Comparison of ENCODE assay signal across 15 cellular contexts in the genomic region with DNA sequence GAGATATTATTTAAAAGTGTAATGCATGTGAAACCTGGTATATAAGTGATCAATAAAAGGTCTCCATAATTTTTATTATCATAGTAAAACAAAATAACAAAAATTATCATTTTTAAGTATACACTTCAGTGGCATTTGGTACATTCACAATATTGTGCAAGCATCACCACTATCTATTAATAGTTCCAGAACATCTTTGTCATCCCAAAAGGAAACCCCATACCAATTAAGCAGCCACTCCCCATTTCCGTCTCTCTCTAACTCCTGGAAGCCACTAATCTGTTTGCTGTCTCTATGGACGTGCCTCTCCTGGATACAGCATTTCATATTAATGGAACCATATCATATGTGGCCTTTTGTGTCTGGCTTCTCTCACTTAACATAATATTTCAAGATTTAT. TPM values are rescaled to one million over a fixed set of nuclear protein-coding genes. Genes with fewer than 3 reads are reported as not detected.
DNase-seq lines count a peak whose midpoint lies in the region; ATAC-seq and TF ChIP-seq lines count a peak whose summit lies in the region.
"Had no signal": no experiment of that assay in that cellular context is flagged by ENCODE, and none has a peak within 500 bp of the region (broad histone marks: within the 10 kb centered on the region; RNA-seq: fewer than 3 reads in every experiment).

No MANE protein-coding gene starts in this region.

- BruUV-seq in IMR-90 (replicated peaks; lab: Mats Ljungman, UMichigan) = no TSS peak

- DNase-seq in IMR-90 (no peak), SKM-1 (lab: John Stamatoyannopoulos, UW; ENCODE audit: unreplicated experiment) (peak; percentile 67), foreskin keratinocyte (peak; percentile 28 to 61), thyroid gland (no peak), neuronal stem cell (ENCODE audit: low spot score) (no peak), NCI-H1694 (lab: John Stamatoyannopoulos, UW) (no peak)
- no peak for DNase-seq in effector CD8-positive, alpha-beta T cell (lab: John Stamatoyannopoulos, UW)
- DNase-seq in activated naive CD4-positive, alpha-beta T cell treated with anti-CD3 and anti-CD28 coated beads, Interleukin-2, amount 50 U/mL, for 16 hours = no peak
- DNase-seq: activated gamma-delta T cell treated with Interleukin-2 at 50 U/mL for 16 hours; central memory CD4-positive, alpha-beta T cell; NCI-H187 treated with DMSO at 0.1 percent for 48 hours; stimulated activated CD4-positive, alpha-beta T cell treated with anti-CD3 and anti-CD28 coated beads, Interleukin-12 subunit alpha, Interleukin-12 subunit beta, amount 100 ng/mL, for 4 hours had no signal

- H3K4me1 ChIP-seq in IMR-90 (ENCODE audit: control insufficient read depth, insufficient read depth, low read length) (peaks cover 12% of the 10 kb centered on the region), foreskin keratinocyte (peaks cover 10% of the 10 kb centered on the region), thyroid gland (peaks cover 44 to 65% of the 10 kb centered on the region in 2 donors), neuronal stem cell (ENCODE audit: control insufficient read depth in 2 of 2, insufficient read depth in 1 of 2, low read depth in 1 of 2, low read length in 2 of 2) (peaks cover 3 to 6% of the 10 kb centered on the region in 2 donors)
- H3K4me1 ChIP-seq: HAP-1 had no signal

- no peak overlapping the region for H2BK12ac ChIP-seq in neuronal stem cell (ENCODE audit: low read length)

- H4K8ac ChIP-seq in IMR-90 (ENCODE audit: low read depth in 2 of 2, low read length in 2 of 2) (no peak overlapping the region), neuronal stem cell (ENCODE audit: low read depth, low read length) (no peak overlapping the region)

- in situ Hi-C loops in IMR-90 (cut with MboI; ENCODE audit: low sequenced_read_pairs) = no loop called here

- ATAC-seq in IMR-90 (ENCODE audit: low read depth) = no peak
- ATAC-seq in foreskin keratinocyte = peak; percentile 26
- ATAC-seq: natural killer cell treated with Interleukin-12 subunit alpha and Interleukin-12 subunit beta and Interleukin-15 and Interleukin-18, amount 100 ng/mL, for 72 hours had no signal

- H3K4me2 ChIP-seq in IMR-90 (ENCODE audit: low read depth, low read length) = no peak overlapping the region
- no peak overlapping the region for H3K4me2 ChIP-seq in neuronal stem cell (ENCODE audit: insufficient read depth, low read length, poor library complexity, severe bottlenecking)

- H3K9me1 ChIP-seq in IMR-90 (ENCODE audit: insufficient read depth, low read length) = 0 out of 2 replicates have a peak, but pooled peaks cover 4% of the 10 kb centered on the region

- H3K36me3 ChIP-seq in IMR-90 (ENCODE audit: control insufficient read depth, insufficient read depth, low read length) (peaks cover 6% of the 10 kb centered on the region; the same call in 1 of the 2 replicates), thyroid gland (no peaks in the 10 kb centered on the region), neuronal stem cell (replicated peaks in 1 of 2; ENCODE audit: control insufficient read depth in 2 of 2, insufficient read depth in 2 of 2, low read length in 2 of 2) (no peaks in the 10 kb centered on the region)
- H3K36me3 ChIP-seq: HAP-1 had no signal

- H3K56ac ChIP-seq in IMR-90 (ENCODE audit: extremely low read depth, insufficient read depth, low read length) = no peak overlapping the region

- H3K27me3 ChIP-seq in IMR-90 (ENCODE audit: control insufficient read depth, insufficient read depth, low read length) (no peaks in the 10 kb centered on the region), foreskin keratinocyte (no peaks in the 10 kb centered on the region), thyroid gland (no peaks in the 10 kb centered on the region), neuronal stem cell (ENCODE audit: control insufficient read depth in 3 of 3, insufficient read depth in 3 of 3, low read depth in 1 of 3, low read length in 3 of 3) (peaks cover 0 to 3% (median 0%) of the 10 kb centered on the region in 3 experiments)
- H3K27me3 ChIP-seq: tibial nerve had no signal

- H3K4me3 ChIP-seq in IMR-90 (ENCODE audit: insufficient read depth, low read depth, low read length) (no peak overlapping the region), thyroid gland (replicated peaks in 1 of 3) (no peak overlapping the region), neuronal stem cell (ENCODE audit: low read length in 2 of 2) (no peak overlapping the region)
- H3K4me3 ChIP-seq: HAP-1, tibial nerve had no signal

- CTCF ChIA-PET in IMR-90 (lab: Yijun Ruan, JAX) = no interaction called here

- H3K9me3 ChIP-seq in IMR-90 (ENCODE audit: control insufficient read depth, insufficient read depth, low read length) = no peaks in the 10 kb centered on the region
- no peaks in the 10 kb centered on the region for H3K9me3 ChIP-seq in thyroid gland
- no peaks in the 10 kb centered on the region for H3K9me3 ChIP-seq in neuronal stem cell (replicated peaks in 1 of 2; ENCODE audit: control insufficient read depth in 2 of 2, insufficient read depth in 1 of 2, low read depth in 1 of 2, low read length in 2 of 2)
- H3K9me3 ChIP-seq: HAP-1, tibial nerve had no signal

- H3K18ac ChIP-seq in IMR-90 (ENCODE audit: low read depth, low read length) = no peak overlapping the region
- H3K18ac ChIP-seq in neuronal stem cell (ENCODE audit: low read length) = no peak overlapping the region

- TF ChIP-seq CTCF in IMR-90 (conservative IDR thresholded peaks at IDR 0.05; ENCODE audit: low read depth, low read length) = no peak
- TF ChIP-seq CTCF in foreskin keratinocyte (conservative IDR thresholded peaks at IDR 0.05) = no peak
- no peak for TF ChIP-seq CTCF in thyroid gland (IDR thresholded peaks at IDR 0.05)

- no peaks in the 10 kb centered on the region for H3K79me1 ChIP-seq in IMR-90 (ENCODE audit: low read depth in 1 of 2, low read length in 2 of 2)
- no peaks in the 10 kb centered on the region for H3K79me1 ChIP-seq in neuronal stem cell (ENCODE audit: low read depth, low read length)

- H2AK9ac ChIP-seq in IMR-90 (replicated peaks; ENCODE audit: low read depth, low read length, poor library complexity) = no peak overlapping the region

- POLR2A ChIA-PET in IMR-90 (lab: Charles Lee; ENCODE audit: unreplicated experiment) = no interaction called here

- H3K9ac ChIP-seq in IMR-90 (ENCODE audit: low read depth, low read length) (no peak overlapping the region), neuronal stem cell (ENCODE audit: low read depth, low read length, poor library complexity) (no peak overlapping the region)

- intact Hi-C loops in IMR-90 (cut with micrococcal nuclease) = no loop called here
- intact Hi-C loops in thyroid gland (cut with DNase I) = no loop called here

- TF ChIP-seq POLR2A in IMR-90 (IDR thresholded peaks at IDR 0.05; ENCODE audit: low read depth, low read length) (no peak), thyroid gland (IDR thresholded peaks at IDR 0.05) (no peak)

- TF ChIP-seq RAD21 in IMR-90 (IDR thresholded peaks at IDR 0.05; ENCODE audit: low read length) = no peak

- H2AK5ac ChIP-seq in IMR-90 (ENCODE audit: low read depth, low read length) = no peak overlapping the region
- no peak overlapping the region for H2AK5ac ChIP-seq in neuronal stem cell (ENCODE audit: low read depth, low read length)

- H3K14ac ChIP-seq in IMR-90 (replicated peaks; ENCODE audit: low read depth, low read length) = no peak overlapping the region
- H3K14ac ChIP-seq in neuronal stem cell (ENCODE audit: low read length) = no peak overlapping the region

- H3K23ac ChIP-seq in IMR-90 (ENCODE audit: low read depth, low read length) (no peak overlapping the region), neuronal stem cell (ENCODE audit: low read depth, low read length, poor library complexity) (no peak overlapping the region)

- WGBS in IMR-90 (ENCODE audit: extremely low coverage in 2 of 2, insufficient read length in 1 of 2), 2 experiments = 31% methylated on average over 2 of the region's 2 CpGs; no CpG with 5 or more reads in 1 of the 2 experiments
- WGBS in thyroid gland, 2 donors = 62 to 73% methylated on average over 2 of the region's 2 CpGs
- no CpG with 5 or more reads among the region's 2 CpGs for WGBS in neuronal stem cell (ENCODE audit: extremely low coverage in 2 of 2, insufficient read length in 2 of 2, insufficient replicate concordance in 1 of 2), 2 donors

- H2BK120ac ChIP-seq in IMR-90 (ENCODE audit: low read depth, low read length) = no peak overlapping the region
- no peak overlapping the region for H2BK120ac ChIP-seq in neuronal stem cell (ENCODE audit: low read depth, low read length)

- dilution Hi-C loops in IMR-90 (cut with HindIII; ENCODE audit: low sequenced_read_pairs, unreplicated experiment) = no loop called here

- no peak overlapping the region for H4K5ac ChIP-seq in IMR-90 (ENCODE audit: low read depth, low read length)

- no peaks in the 10 kb centered on the region for H4K20me1 ChIP-seq in IMR-90 (ENCODE audit: insufficient read depth, low read length)

- H2BK20ac ChIP-seq in IMR-90 (ENCODE audit: low read depth, low read length) = no peak overlapping the region

- no peak overlapping the region for H3K27ac ChIP-seq in IMR-90 (ENCODE audit: insufficient read depth, low read length)
- no peak overlapping the region for H3K27ac ChIP-seq in foreskin keratinocyte
- peak overlapping the region; percentile 34 to 95 (median 95) for H3K27ac ChIP-seq in thyroid gland
- no peak overlapping the region for H3K27ac ChIP-seq in neuronal stem cell (replicated peaks; ENCODE audit: low read length)

- H4K91ac ChIP-seq in IMR-90 (ENCODE audit: insufficient read depth, low read depth, low read length) (no peak overlapping the region), neuronal stem cell (ENCODE audit: low read depth, low read length, poor library complexity) (no peak overlapping the region)

- H2BK5ac ChIP-seq in IMR-90 (ENCODE audit: low read depth, low read length, poor library complexity, severe bottlenecking) (no peak overlapping the region), neuronal stem cell (ENCODE audit: low read length) (no peak overlapping the region)

- H2AFZ ChIP-seq in IMR-90 (replicated peaks; ENCODE audit: low read length, poor library complexity) = no peak overlapping the region
- no peak overlapping the region for H2AFZ ChIP-seq in neuronal stem cell (ENCODE audit: low read length)

- H3K4ac ChIP-seq in IMR-90 (ENCODE audit: low read depth, low read length) = no peak overlapping the region
- H3K4ac ChIP-seq in neuronal stem cell (ENCODE audit: low read length) = no peak overlapping the region

- no peak overlapping the region for H2BK15ac ChIP-seq in IMR-90 (ENCODE audit: low read depth, low read length)
- no peak overlapping the region for H2BK15ac ChIP-seq in neuronal stem cell (ENCODE audit: low read length)

RNA-seq across cellular contexts. Expression of a gene that starts 7.6 kb away (rescaled TPM):
- total RNA-seq in IMR-90 (2012; rRNA removed) (1.4 and 2.0 TPM in 2 replicates), foreskin keratinocyte (1.3 and 3.1 TPM in 2 replicates), thyroid gland (10 to 100 TPM; 40.7 to 64.3 (median 50.2) TPM)
- polyA plus RNA-seq in IMR-90 (2012; rRNA removed) (4.7 and 5.9 TPM in 2 replicates), foreskin keratinocyte (0.51 and 1.5 TPM in 2 replicates)
- polyA plus RNA-seq in IMR-90 (2012; cell fraction: cytosol; rRNA removed) = 5.6 and 18.2 TPM in 2 replicates
- 4.1 and 7.9 TPM in 2 replicates for polyA plus RNA-seq in IMR-90 (2012; cell fraction: nucleus; rRNA removed; ENCODE audit: low replicate concordance)
- polyA plus RNA-seq in neuronal stem cell (2013, experiment 1 of 2) = 3.4 TPM
- 3.6 TPM for polyA plus RNA-seq in neuronal stem cell (2013, experiment 2 of 2)
- total RNA-seq: natural killer cell treated with Interleukin-12 subunit alpha and Interleukin-12 subunit beta and Interleukin-15 and Interleukin-18, amount 100 ng/mL, for 72 hours had no signal

RNA-seq across cellular contexts. Expression of a gene that starts 13.4 kb away (rescaled TPM):
- total RNA-seq in IMR-90 (2012; rRNA removed) (0.28 and 0.36 TPM in 2 replicates), foreskin keratinocyte (0.68 and 1.0 TPM in 2 replicates), thyroid gland (10 to 100 TPM; 15.3 to 25.0 (median 19.3) TPM)
- polyA plus RNA-seq in IMR-90 (2012; rRNA removed) (0.10 and 0.14 TPM in 2 replicates), foreskin keratinocyte (0.18 and 0.39 TPM in 2 replicates)
- 0.03 TPM in 2 replicates for polyA plus RNA-seq in IMR-90 (2012; cell fraction: cytosol; rRNA removed)
- polyA plus RNA-seq in IMR-90 (2012; cell fraction: nucleus; rRNA removed; ENCODE audit: low replicate concordance) = 0.46 and 0.58 TPM in 2 replicates
- polyA plus RNA-seq in neuronal stem cell (2013, experiment 1 of 2) = 109 TPM
- polyA plus RNA-seq in neuronal stem cell (2013, experiment 2 of 2) = 113 TPM

Comparison
In these comparisons a context has a peak if more than half of its experiments do, and no peak if none do; other contexts are left out.
1. DNase-seq: peak in SKM-1 (single experiment) and foreskin keratinocyte (2 of 2); none in IMR-90 (single experiment), thyroid gland (0 of 2), neuronal stem cell (single experiment), NCI-H1694 (single experiment), effector CD8-positive, alpha-beta T cell (single experiment) and activated naive CD4-positive, alpha-beta T cell treated with anti-CD3 and anti-CD28 coated beads, Interleukin-2, amount 50 U/mL, for 16 hours (single experiment).
2. H3K27ac ChIP-seq: peak in thyroid gland (3 of 3); none in IMR-90 (single experiment), foreskin keratinocyte (single experiment) and neuronal stem cell (single experiment).
3. RNA of a gene that starts 7.6 kb away (total RNA-seq): 40.7 to 64.3 TPM in thyroid gland; 1.3 to 3.1 TPM in foreskin keratinocyte and 1.4 to 2.0 TPM in IMR-90; every median in the first group is over 10 times any median in the second.